In genomic region chr7:97118306-97118917, GRCh38 we compare ENCODE assay signal across 8 cellular contexts. TPM values are rescaled to one million over a fixed set of nuclear protein-coding genes. Genes with fewer than 3 reads are reported as not detected.
DNase-seq lines count a peak whose midpoint lies in the region; ATAC-seq and TF ChIP-seq lines count a peak whose summit lies in the region.

No MANE protein-coding gene starts in this region.

- H3K4me3 ChIP-seq in HL-60 (replicated peaks; ENCODE audit: insufficient read depth, low read length) (peak overlapping the region; percentile 71), astrocyte of the spinal cord (ENCODE audit: low read depth, low read length) (peak overlapping the region; percentile 98), mesodermal cell (ENCODE audit: extremely low read depth, insufficient read depth, low read length, poor library complexity, severe bottlenecking) (peak overlapping the region; percentile 81)

- DNase-seq in ACHN (peak; percentile 49), HL-60 (ENCODE audit: low read depth in 1 of 2, low spot score in 1 of 2) (peak in 1 of 2 experiments; percentile 10), astrocyte of the spinal cord (ENCODE audit: low read depth, low spot score) (no peak), DMS153 (lab: John Stamatoyannopoulos, UW) (no peak), NCI-H2029 (lab: John Stamatoyannopoulos, UW) (no peak)

- H3K27ac ChIP-seq in HL-60 (replicated peaks) (peak overlapping the region; percentile 91), mesodermal cell (ENCODE audit: low read depth, low read length, severe bottlenecking) (peak overlapping the region; percentile 63)

- in situ Hi-C loops in ACHN (cut with HindIII; ENCODE audit: low pct_ligation_motif_present, low pct_unique_long_range_greater_than_20kb, low sequenced_read_pairs) (no loop called here), astrocyte of the spinal cord (cut with HindIII; ENCODE audit: low sequenced_read_pairs) (no loop called here)

- no peaks in the 10 kb centered on the region for H3K9me3 ChIP-seq in mesodermal cell (ENCODE audit: control insufficient read depth, low read length)

- TF ChIP-seq CTCF in HL-60 (IDR thresholded peaks at IDR 0.05; ENCODE audit: insufficient read depth, low read length): no peak
- TF ChIP-seq CTCF in astrocyte of the spinal cord (IDR thresholded peaks at IDR 0.05; ENCODE audit: low read depth, low read length): no peak

- WGBS in mesodermal cell (ENCODE audit: insufficient coverage in 2 of 2), 2 experiments: 36 to 59% methylated on average over 3 to 5 of the region's 13 CpGs

- H3K4me1 ChIP-seq in mesodermal cell (ENCODE audit: control insufficient read depth, insufficient read depth, low read length, poor library complexity, severe bottlenecking): no peaks in the 10 kb centered on the region

- no peaks in the 10 kb centered on the region for H3K36me3 ChIP-seq in mesodermal cell (ENCODE audit: control insufficient read depth, insufficient read depth, low read length)

- ATAC-seq in HG03521 (IDR thresholded peaks at IDR 0.05; ENCODE audit: unreplicated experiment) (no peak), HG02571 (IDR thresholded peaks at IDR 0.05; ENCODE audit: unreplicated experiment) (no peak)

- H3K27me3 ChIP-seq in HL-60 (ENCODE audit: insufficient read depth, poor library complexity, severe bottlenecking): no peaks in the 10 kb centered on the region

RNA-seq across cellular contexts. Expression of gene SDHAF3, which starts 0.9 kb away (rescaled TPM):
- 20.8 TPM for polyA plus RNA-seq in mesodermal cell (2013, experiment 1 of 2)
- polyA plus RNA-seq in mesodermal cell (2013, experiment 2 of 2): 27.5 TPM
